16 cellular contexts compared by ENCODE assay signal in genomic region chr10:113626809-113627370, GRCh38. TPM values are rescaled to one million over a fixed set of nuclear protein-coding genes. Genes with fewer than 3 reads are reported as not detected.
"Had no signal": no experiment of that assay in that cellular context is flagged by ENCODE, and none has a peak within 500 bp of the region (broad histone marks: within the 10 kb centered on the region; RNA-seq: fewer than 3 reads in every experiment).

No MANE protein-coding gene starts in this region.

- DNase-seq: activated naive CD4-positive, alpha-beta T cell treated with anti-CD3 and anti-CD28 coated beads, Interleukin-2, amount 10 ng/mL, durations not matched to agents 7 days and 5 days; caudate nucleus; colonic mucosa; foreskin fibroblast; left cardiac atrium; naive thymus-derived CD4-positive, alpha-beta T cell; spleen; stimulated activated naive CD8-positive, alpha-beta T cell treated with anti-CD3 and anti-CD28 coated beads, Interleukin-15, amount 100 ng/mL, for 72 hours; T1000; testis; upper lobe of left lung had no signal

- H3K4me1 Mint-ChIP-seq: activated naive CD4-positive, alpha-beta T cell treated with anti-CD3 and anti-CD28 coated beads, Interleukin-2, amount 10 ng/mL, durations not matched to agents 7 days and 5 days; naive thymus-derived CD4-positive, alpha-beta T cell; stimulated activated naive CD8-positive, alpha-beta T cell treated with anti-CD3 and anti-CD28 coated beads, Interleukin-15, amount 100 ng/mL, for 72 hours had no signal

- ATAC-seq: activated CD4-positive, CD25-positive, alpha-beta regulatory T cell treated with anti-CD3 and anti-CD28 coated beads, Interleukin-2, amount 50 U/mL, for 24 hours; naive thymus-derived CD4-positive, alpha-beta T cell; stimulated activated naive CD8-positive, alpha-beta T cell treated with anti-CD3 and anti-CD28 coated beads, Interleukin-15, amount 100 ng/mL, for 72 hours had no signal

- H2AFZ ChIP-seq: parathyroid adenoma had no signal

- H3K9me3 Mint-ChIP-seq: activated naive CD4-positive, alpha-beta T cell treated with anti-CD3 and anti-CD28 coated beads, Interleukin-2, amount 10 ng/mL, durations not matched to agents 7 days and 5 days; activated T-helper 2 cell treated with anti-CD3 and anti-CD28 coated beads, Interferon-gamma antibody, Interleukin-2, Interleukin-4, amounts not matched to agents 10 μg/mL and 5 μg/mL and 100 μg/mL, durations not matched to agents 14 hours and 24 hours and 36 hours; stimulated activated naive CD8-positive, alpha-beta T cell treated with anti-CD3 and anti-CD28 coated beads, Interleukin-15, amount 100 ng/mL, for 72 hours had no signal

- H3K36me3 ChIP-seq: colonic mucosa, spleen, upper lobe of left lung had no signal

- H3K4me1 ChIP-seq: parathyroid adenoma, spleen, testis, upper lobe of left lung had no signal

- H3K9me3 ChIP-seq: colonic mucosa, esophagus muscularis mucosa, spleen, testis, upper lobe of left lung had no signal

- H3K27me3 ChIP-seq: colonic mucosa, esophagus muscularis mucosa, testis, upper lobe of left lung had no signal

- H3K27ac Mint-ChIP-seq: activated naive CD4-positive, alpha-beta T cell treated with anti-CD3 and anti-CD28 coated beads, Interleukin-2, amount 10 ng/mL, durations not matched to agents 7 days and 5 days; activated T-helper 2 cell treated with anti-CD3 and anti-CD28 coated beads, Interferon-gamma antibody, Interleukin-2, Interleukin-4, amounts not matched to agents 10 μg/mL and 5 μg/mL and 100 μg/mL, durations not matched to agents 14 hours and 24 hours and 36 hours; naive thymus-derived CD4-positive, alpha-beta T cell; stimulated activated naive CD8-positive, alpha-beta T cell treated with anti-CD3 and anti-CD28 coated beads, Interleukin-15, amount 100 ng/mL, for 72 hours had no signal

- H3K79me2 ChIP-seq: parathyroid adenoma had no signal

- H3K4me3 ChIP-seq: colonic mucosa, esophagus muscularis mucosa, spleen, testis, upper lobe of left lung had no signal

- H3K36me3 Mint-ChIP-seq: activated naive CD4-positive, alpha-beta T cell treated with anti-CD3 and anti-CD28 coated beads, Interleukin-2, amount 10 ng/mL, durations not matched to agents 7 days and 5 days; naive thymus-derived CD4-positive, alpha-beta T cell had no signal

- H3K27ac ChIP-seq: colonic mucosa, esophagus muscularis mucosa, parathyroid adenoma, spleen, testis, upper lobe of left lung had no signal

- H3K9ac ChIP-seq: parathyroid adenoma had no signal

- H3K4me3 Mint-ChIP-seq: activated naive CD4-positive, alpha-beta T cell treated with anti-CD3 and anti-CD28 coated beads, Interleukin-2, amount 10 ng/mL, durations not matched to agents 7 days and 5 days; naive thymus-derived CD4-positive, alpha-beta T cell; stimulated activated naive CD8-positive, alpha-beta T cell treated with anti-CD3 and anti-CD28 coated beads, Interleukin-15, amount 100 ng/mL, for 72 hours had no signal

RNA-seq across cellular contexts. Expression of gene NRAP, which starts 37.0 kb away (rescaled TPM):
- total RNA-seq: activated T-helper 2 cell treated with anti-CD3 and anti-CD28 coated beads, Interferon-gamma antibody, Interleukin-2, Interleukin-4, amounts not matched to agents 10 μg/mL and 5 μg/mL and 100 μg/mL, durations not matched to agents 14 hours and 24 hours and 36 hours; esophagus muscularis mucosa; lung microvascular endothelial cell; naive thymus-derived CD4-positive, alpha-beta T cell had no signal
- polyA plus RNA-seq: naive thymus-derived CD4-positive, alpha-beta T cell had no signal
